Comparison of ENCODE assay signal across 1 cellular context in the genomic region with DNA sequence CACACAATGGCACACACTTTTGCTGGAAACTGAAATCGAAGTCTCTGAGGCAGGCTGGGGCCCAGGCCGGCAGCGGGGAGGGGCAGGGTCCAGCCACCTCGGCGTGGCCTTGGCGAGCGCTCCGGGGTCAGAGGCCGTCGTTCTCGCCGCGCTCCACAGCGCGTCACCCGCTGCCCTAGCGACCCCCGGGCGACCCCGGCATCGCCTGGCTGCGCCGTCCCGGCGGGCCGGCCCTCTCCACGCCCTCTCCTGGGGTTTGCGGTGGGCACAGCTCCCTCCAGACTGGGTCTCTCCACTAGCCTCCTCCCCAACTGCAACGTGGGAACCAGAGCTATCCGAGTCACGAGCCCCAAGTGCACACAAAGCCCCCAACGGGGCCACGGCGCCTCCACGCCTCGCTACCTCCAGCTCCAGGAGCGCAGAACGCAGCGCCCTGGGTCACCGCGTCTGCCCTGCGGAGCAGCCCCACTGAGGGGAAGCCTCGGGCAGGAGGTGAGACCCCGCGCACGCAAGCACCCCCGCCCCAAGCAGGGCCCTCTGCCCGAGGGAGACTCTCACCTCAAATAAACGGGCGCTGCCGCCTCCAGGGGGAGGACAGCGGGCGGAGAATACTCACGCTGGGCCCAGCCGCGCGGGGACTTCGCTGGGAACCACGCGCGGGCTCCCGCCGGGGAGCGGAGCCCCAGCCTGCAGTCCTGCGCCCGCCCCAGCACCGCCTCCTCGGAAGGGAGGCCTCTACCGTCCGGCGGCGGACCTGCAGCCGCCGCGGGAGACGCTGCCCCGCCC.
TF ChIP-seq lines count a peak whose summit lies in the region.

No MANE protein-coding gene starts in this region.

TF ChIP-seq in K562, 482 proteins besides CTCF, POLR2A, EP300 and RAD21 (continued from another document and continues in another):
- TF ChIP-seq, protein P1, sequence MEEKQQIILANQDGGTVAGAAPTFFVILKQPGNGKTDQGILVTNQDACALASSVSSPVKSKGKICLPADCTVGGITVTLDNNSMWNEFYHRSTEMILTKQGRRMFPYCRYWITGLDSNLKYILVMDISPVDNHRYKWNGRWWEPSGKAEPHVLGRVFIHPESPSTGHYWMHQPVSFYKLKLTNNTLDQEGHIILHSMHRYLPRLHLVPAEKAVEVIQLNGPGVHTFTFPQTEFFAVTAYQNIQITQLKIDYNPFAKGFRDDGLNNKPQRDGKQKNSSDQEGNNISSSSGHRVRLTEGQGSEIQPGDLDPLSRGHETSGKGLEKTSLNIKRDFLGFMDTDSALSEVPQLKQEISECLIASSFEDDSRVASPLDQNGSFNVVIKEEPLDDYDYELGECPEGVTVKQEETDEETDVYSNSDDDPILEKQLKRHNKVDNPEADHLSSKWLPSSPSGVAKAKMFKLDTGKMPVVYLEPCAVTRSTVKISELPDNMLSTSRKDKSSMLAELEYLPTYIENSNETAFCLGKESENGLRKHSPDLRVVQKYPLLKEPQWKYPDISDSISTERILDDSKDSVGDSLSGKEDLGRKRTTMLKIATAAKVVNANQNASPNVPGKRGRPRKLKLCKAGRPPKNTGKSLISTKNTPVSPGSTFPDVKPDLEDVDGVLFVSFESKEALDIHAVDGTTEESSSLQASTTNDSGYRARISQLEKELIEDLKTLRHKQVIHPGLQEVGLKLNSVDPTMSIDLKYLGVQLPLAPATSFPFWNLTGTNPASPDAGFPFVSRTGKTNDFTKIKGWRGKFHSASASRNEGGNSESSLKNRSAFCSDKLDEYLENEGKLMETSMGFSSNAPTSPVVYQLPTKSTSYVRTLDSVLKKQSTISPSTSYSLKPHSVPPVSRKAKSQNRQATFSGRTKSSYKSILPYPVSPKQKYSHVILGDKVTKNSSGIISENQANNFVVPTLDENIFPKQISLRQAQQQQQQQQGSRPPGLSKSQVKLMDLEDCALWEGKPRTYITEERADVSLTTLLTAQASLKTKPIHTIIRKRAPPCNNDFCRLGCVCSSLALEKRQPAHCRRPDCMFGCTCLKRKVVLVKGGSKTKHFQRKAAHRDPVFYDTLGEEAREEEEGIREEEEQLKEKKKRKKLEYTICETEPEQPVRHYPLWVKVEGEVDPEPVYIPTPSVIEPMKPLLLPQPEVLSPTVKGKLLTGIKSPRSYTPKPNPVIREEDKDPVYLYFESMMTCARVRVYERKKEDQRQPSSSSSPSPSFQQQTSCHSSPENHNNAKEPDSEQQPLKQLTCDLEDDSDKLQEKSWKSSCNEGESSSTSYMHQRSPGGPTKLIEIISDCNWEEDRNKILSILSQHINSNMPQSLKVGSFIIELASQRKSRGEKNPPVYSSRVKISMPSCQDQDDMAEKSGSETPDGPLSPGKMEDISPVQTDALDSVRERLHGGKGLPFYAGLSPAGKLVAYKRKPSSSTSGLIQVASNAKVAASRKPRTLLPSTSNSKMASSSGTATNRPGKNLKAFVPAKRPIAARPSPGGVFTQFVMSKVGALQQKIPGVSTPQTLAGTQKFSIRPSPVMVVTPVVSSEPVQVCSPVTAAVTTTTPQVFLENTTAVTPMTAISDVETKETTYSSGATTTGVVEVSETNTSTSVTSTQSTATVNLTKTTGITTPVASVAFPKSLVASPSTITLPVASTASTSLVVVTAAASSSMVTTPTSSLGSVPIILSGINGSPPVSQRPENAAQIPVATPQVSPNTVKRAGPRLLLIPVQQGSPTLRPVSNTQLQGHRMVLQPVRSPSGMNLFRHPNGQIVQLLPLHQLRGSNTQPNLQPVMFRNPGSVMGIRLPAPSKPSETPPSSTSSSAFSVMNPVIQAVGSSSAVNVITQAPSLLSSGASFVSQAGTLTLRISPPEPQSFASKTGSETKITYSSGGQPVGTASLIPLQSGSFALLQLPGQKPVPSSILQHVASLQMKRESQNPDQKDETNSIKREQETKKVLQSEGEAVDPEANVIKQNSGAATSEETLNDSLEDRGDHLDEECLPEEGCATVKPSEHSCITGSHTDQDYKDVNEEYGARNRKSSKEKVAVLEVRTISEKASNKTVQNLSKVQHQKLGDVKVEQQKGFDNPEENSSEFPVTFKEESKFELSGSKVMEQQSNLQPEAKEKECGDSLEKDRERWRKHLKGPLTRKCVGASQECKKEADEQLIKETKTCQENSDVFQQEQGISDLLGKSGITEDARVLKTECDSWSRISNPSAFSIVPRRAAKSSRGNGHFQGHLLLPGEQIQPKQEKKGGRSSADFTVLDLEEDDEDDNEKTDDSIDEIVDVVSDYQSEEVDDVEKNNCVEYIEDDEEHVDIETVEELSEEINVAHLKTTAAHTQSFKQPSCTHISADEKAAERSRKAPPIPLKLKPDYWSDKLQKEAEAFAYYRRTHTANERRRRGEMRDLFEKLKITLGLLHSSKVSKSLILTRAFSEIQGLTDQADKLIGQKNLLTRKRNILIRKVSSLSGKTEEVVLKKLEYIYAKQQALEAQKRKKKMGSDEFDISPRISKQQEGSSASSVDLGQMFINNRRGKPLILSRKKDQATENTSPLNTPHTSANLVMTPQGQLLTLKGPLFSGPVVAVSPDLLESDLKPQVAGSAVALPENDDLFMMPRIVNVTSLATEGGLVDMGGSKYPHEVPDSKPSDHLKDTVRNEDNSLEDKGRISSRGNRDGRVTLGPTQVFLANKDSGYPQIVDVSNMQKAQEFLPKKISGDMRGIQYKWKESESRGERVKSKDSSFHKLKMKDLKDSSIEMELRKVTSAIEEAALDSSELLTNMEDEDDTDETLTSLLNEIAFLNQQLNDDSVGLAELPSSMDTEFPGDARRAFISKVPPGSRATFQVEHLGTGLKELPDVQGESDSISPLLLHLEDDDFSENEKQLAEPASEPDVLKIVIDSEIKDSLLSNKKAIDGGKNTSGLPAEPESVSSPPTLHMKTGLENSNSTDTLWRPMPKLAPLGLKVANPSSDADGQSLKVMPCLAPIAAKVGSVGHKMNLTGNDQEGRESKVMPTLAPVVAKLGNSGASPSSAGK (IDR thresholded peaks at IDR 0.05), result peak; percentile 85
- TF ChIP-seq UBTF (IDR thresholded peaks at IDR 0.05; ENCODE audit: borderline replicate concordance in 1 of 2, low read depth in 2 of 2, low read length in 2 of 2) (peak in 1 of 2 experiments; percentile 71; a peak in 1 of 4 replicates), DIDO1 (tag; IDR thresholded peaks at IDR 0.05; ENCODE audit: low read depth) (no peak), PHB (CRISPR knock-in tag; IDR thresholded peaks at IDR 0.05) (no peak), ZBTB1 (CRISPR knock-in tag; IDR thresholded peaks at IDR 0.05; ENCODE audit: borderline replicate concordance, low read depth) (no peak), MAFG (tag; conservative IDR thresholded peaks at IDR 0.05) (no peak), ZNF232 (CRISPR knock-in tag; IDR thresholded peaks at IDR 0.05) (0 out of 2 replicates have a peak, but pooled peaks have one; percentile 38), TEAD4 (IDR thresholded peaks at IDR 0.05; ENCODE audit: low read length) (no peak), TEAD4 (CRISPR knock-in tag; IDR thresholded peaks at IDR 0.05; ENCODE audit: borderline replicate concordance) (0 out of 2 replicates have a peak, but pooled peaks have one; percentile 44), LEF1 (IDR thresholded peaks at IDR 0.05) (no peak), L3MBTL2 (IDR thresholded peaks at IDR 0.05) (peak; percentile 86), NKRF (IDR thresholded peaks at IDR 0.05; ENCODE audit: borderline replicate concordance) (peak; percentile 40; the same call in 1 of the 2 replicates), RBM39 (optimal IDR thresholded peaks at IDR 0.05; ENCODE audit: low read depth, low read length) (no peak), NR2C1 (IDR thresholded peaks at IDR 0.05) (peak; percentile 65), NR2C1 (tag; IDR thresholded peaks at IDR 0.05) (no peak), POLR2G (IDR thresholded peaks at IDR 0.05; ENCODE audit: low read depth, low read length) (peak; percentile 88)
- TF ChIP-seq, protein P2, sequence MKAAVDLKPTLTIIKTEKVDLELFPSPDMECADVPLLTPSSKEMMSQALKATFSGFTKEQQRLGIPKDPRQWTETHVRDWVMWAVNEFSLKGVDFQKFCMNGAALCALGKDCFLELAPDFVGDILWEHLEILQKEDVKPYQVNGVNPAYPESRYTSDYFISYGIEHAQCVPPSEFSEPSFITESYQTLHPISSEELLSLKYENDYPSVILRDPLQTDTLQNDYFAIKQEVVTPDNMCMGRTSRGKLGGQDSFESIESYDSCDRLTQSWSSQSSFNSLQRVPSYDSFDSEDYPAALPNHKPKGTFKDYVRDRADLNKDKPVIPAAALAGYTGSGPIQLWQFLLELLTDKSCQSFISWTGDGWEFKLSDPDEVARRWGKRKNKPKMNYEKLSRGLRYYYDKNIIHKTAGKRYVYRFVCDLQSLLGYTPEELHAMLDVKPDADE (conservative IDR thresholded peaks at IDR 0.05; ENCODE audit: control insufficient read depth, low read depth, low read length), result peak; percentile 73; the same call in 1 of the 2 replicates
- TF ChIP-seq, protein P3, sequence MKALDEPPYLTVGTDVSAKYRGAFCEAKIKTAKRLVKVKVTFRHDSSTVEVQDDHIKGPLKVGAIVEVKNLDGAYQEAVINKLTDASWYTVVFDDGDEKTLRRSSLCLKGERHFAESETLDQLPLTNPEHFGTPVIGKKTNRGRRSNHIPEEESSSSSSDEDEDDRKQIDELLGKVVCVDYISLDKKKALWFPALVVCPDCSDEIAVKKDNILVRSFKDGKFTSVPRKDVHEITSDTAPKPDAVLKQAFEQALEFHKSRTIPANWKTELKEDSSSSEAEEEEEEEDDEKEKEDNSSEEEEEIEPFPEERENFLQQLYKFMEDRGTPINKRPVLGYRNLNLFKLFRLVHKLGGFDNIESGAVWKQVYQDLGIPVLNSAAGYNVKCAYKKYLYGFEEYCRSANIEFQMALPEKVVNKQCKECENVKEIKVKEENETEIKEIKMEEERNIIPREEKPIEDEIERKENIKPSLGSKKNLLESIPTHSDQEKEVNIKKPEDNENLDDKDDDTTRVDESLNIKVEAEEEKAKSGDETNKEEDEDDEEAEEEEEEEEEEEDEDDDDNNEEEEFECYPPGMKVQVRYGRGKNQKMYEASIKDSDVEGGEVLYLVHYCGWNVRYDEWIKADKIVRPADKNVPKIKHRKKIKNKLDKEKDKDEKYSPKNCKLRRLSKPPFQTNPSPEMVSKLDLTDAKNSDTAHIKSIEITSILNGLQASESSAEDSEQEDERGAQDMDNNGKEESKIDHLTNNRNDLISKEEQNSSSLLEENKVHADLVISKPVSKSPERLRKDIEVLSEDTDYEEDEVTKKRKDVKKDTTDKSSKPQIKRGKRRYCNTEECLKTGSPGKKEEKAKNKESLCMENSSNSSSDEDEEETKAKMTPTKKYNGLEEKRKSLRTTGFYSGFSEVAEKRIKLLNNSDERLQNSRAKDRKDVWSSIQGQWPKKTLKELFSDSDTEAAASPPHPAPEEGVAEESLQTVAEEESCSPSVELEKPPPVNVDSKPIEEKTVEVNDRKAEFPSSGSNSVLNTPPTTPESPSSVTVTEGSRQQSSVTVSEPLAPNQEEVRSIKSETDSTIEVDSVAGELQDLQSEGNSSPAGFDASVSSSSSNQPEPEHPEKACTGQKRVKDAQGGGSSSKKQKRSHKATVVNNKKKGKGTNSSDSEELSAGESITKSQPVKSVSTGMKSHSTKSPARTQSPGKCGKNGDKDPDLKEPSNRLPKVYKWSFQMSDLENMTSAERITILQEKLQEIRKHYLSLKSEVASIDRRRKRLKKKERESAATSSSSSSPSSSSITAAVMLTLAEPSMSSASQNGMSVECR (CRISPR knock-in tag; IDR thresholded peaks at IDR 0.05), result peak; percentile 63
- TF ChIP-seq, protein P4, sequence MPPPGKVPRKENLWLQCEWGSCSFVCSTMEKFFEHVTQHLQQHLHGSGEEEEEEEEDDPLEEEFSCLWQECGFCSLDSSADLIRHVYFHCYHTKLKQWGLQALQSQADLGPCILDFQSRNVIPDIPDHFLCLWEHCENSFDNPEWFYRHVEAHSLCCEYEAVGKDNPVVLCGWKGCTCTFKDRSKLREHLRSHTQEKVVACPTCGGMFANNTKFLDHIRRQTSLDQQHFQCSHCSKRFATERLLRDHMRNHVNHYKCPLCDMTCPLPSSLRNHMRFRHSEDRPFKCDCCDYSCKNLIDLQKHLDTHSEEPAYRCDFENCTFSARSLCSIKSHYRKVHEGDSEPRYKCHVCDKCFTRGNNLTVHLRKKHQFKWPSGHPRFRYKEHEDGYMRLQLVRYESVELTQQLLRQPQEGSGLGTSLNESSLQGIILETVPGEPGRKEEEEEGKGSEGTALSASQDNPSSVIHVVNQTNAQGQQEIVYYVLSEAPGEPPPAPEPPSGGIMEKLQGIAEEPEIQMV (tag; conservative IDR thresholded peaks at IDR 0.05; ENCODE audit: low read depth), result no peak
